In genomic region chr15:89852342-89853005, GRCh38 we compare ENCODE assay signal across 1 cellular context.
TF ChIP-seq lines count a peak whose summit lies in the region.

No MANE protein-coding gene starts in this region.

TF ChIP-seq in HepG2, 621 proteins besides CTCF, POLR2A, EP300 and RAD21 (continued from another document):
- TF ChIP-seq ZMYM2 (CRISPR knock-in tag; IDR thresholded peaks at IDR 0.05) (no peak), MEF2D (CRISPR knock-in tag; IDR thresholded peaks at IDR 0.05) (peak; percentile 76; the same call in 1 of the 2 replicates), NFKB2 (CRISPR knock-in tag; IDR thresholded peaks at IDR 0.05; ENCODE audit: borderline replicate concordance) (no peak), THAP9 (CRISPR knock-in tag; IDR thresholded peaks at IDR 0.05; ENCODE audit: borderline replicate concordance) (no peak), ZNF136 (CRISPR knock-in tag; IDR thresholded peaks at IDR 0.05; ENCODE audit: low read depth) (no peak), PLSCR1 (CRISPR knock-in tag; IDR thresholded peaks at IDR 0.05; ENCODE audit: borderline replicate concordance) (no peak), TEAD3 (CRISPR knock-in tag; optimal IDR thresholded peaks at IDR 0.05; ENCODE audit: borderline replicate concordance) (peak; percentile 35), ZFP1 (CRISPR knock-in tag; IDR thresholded peaks at IDR 0.05) (no peak), KLF15 (CRISPR knock-in tag; IDR thresholded peaks at IDR 0.05; ENCODE audit: borderline replicate concordance) (no peak), HNF4A (CRISPR knock-in tag; IDR thresholded peaks at IDR 0.05) (peak; percentile 78), ERF (CRISPR knock-in tag; IDR thresholded peaks at IDR 0.05) (0 out of 2 replicates have a peak, but pooled peaks have one; percentile 23), ZNF580 (CRISPR knock-in tag; IDR thresholded peaks at IDR 0.05; ENCODE audit: borderline replicate concordance, low read depth) (no peak), PAXIP1 (CRISPR knock-in tag; conservative IDR thresholded peaks at IDR 0.05) (0 out of 2 replicates have a peak, but pooled peaks have one; percentile 23), TBX2 (CRISPR knock-in tag; IDR thresholded peaks at IDR 0.05; ENCODE audit: borderline replicate concordance) (0 out of 2 replicates have a peak, but pooled peaks have one; percentile 18), KDM1A (CRISPR knock-in tag; IDR thresholded peaks at IDR 0.05) (0 out of 2 replicates have a peak, but pooled peaks have one; percentile 20), ZNF17 (CRISPR knock-in tag; IDR thresholded peaks at IDR 0.05) (no peak), GFI1 (CRISPR knock-in tag; IDR thresholded peaks at IDR 0.05; ENCODE audit: borderline replicate concordance) (peak; percentile 28; the same call in 1 of the 2 replicates), SMAD9 (CRISPR knock-in tag; IDR thresholded peaks at IDR 0.05) (no peak), ZMYM3 (CRISPR knock-in tag; IDR thresholded peaks at IDR 0.05) (peak; percentile 45; the same call in 1 of the 2 replicates), SOX13 (IDR thresholded peaks at IDR 0.05) (no peak), SOX13 (CRISPR knock-in tag; conservative IDR thresholded peaks at IDR 0.05 in 1 of 2, IDR thresholded peaks at IDR 0.05 in 1 of 2) (0 out of 4 replicates have a peak, but pooled peaks of 1 of the 2 experiments have one; percentile 17), HNF4G (IDR thresholded peaks at IDR 0.05; ENCODE audit: borderline replicate concordance, low read depth, low read length) (no peak), HNF4G (CRISPR knock-in tag; IDR thresholded peaks at IDR 0.05; ENCODE audit: borderline replicate concordance, low read depth) (0 out of 2 replicates have a peak, but pooled peaks have one; percentile 29), TEAD2 (CRISPR knock-in tag; IDR thresholded peaks at IDR 0.05) (no peak), TCF7 (IDR thresholded peaks at IDR 0.05; ENCODE audit: low read depth) (no peak), MIER3 (CRISPR knock-in tag; IDR thresholded peaks at IDR 0.05; ENCODE audit: borderline replicate concordance) (no peak), ZNF788 (CRISPR knock-in tag; IDR thresholded peaks at IDR 0.05; ENCODE audit: borderline replicate concordance) (peak; percentile 27; the same call in 1 of the 2 replicates)
TF ChIP-seq in HepG2: peak in this region for 12.
